ENCODE assay signal across 9 cellular contexts in genomic region chr19:18373407-18373891, GRCh38. TPM values are rescaled to one million over a fixed set of nuclear protein-coding genes. Genes with fewer than 3 reads are reported as not detected.
DNase-seq lines count a peak whose midpoint lies in the region; ATAC-seq and TF ChIP-seq lines count a peak whose summit lies in the region.
"Had no signal": no experiment of that assay in that cellular context is flagged by ENCODE, and none has a peak within 500 bp of the region (broad histone marks: within the 10 kb centered on the region; RNA-seq: fewer than 3 reads in every experiment).

No MANE protein-coding gene starts in this region.

- in situ Hi-C loops in transverse colon (cut with MboI; ENCODE audit: low pct_ligation_motif_present in 1 of 4, low pct_unique_long_range_greater_than_20kb in 1 of 4, low sequenced_read_pairs in 3 of 4) = no loop called here

- no peak for TF ChIP-seq POLR2A in transverse colon (IDR thresholded peaks at IDR 0.05)

- intact Hi-C loops in transverse colon (cut with DNase I; ENCODE audit: low total_unique reads) = no loop called here

- peak overlapping the region; percentile 74 to 91 for H3K27ac Mint-ChIP-seq in activated naive CD4-positive, alpha-beta T cell treated with anti-CD3 and anti-CD28 coated beads, Interleukin-2, amount 50 U/mL, for 72 hours
- peak overlapping the region; percentile 92 to 98 (median 96) for H3K27ac Mint-ChIP-seq in brain

- H3K27ac ChIP-seq in transverse colon = peak overlapping the region; percentile 79 to 87 (median 82)

- no peaks in the 10 kb centered on the region for H3K36me3 ChIP-seq in mucosa of stomach (ENCODE audit: control insufficient read depth, insufficient read depth, low read length)
- no peaks in the 10 kb centered on the region for H3K36me3 ChIP-seq in transverse colon

- no peak for TF ChIP-seq EP300 in transverse colon (IDR thresholded peaks at IDR 0.05; ENCODE audit: low read depth)

- H3K9me3 ChIP-seq in mucosa of stomach (ENCODE audit: control insufficient read depth, low read length) (no peaks in the 10 kb centered on the region), transverse colon (no peaks in the 10 kb centered on the region)

- peak overlapping the region in 2 of 5 experiments; percentile 9 to 35 for H3K4me3 Mint-ChIP-seq in brain

- no peak overlapping the region for H3K4me3 ChIP-seq in mucosa of stomach (ENCODE audit: low read length)
- no peak overlapping the region for H3K4me3 ChIP-seq in transverse colon

- TF ChIP-seq CTCF in brain (conservative IDR thresholded peaks at IDR 0.05) (no peak), transverse colon (IDR thresholded peaks at IDR 0.05) (no peak)

- H3K4me1 ChIP-seq in mucosa of stomach (ENCODE audit: control insufficient read depth, insufficient read depth, low read length) = peaks cover 12% of the 10 kb centered on the region
- peaks cover 14 to 50% (median 33%) of the 10 kb centered on the region in 4 donors for H3K4me1 ChIP-seq in transverse colon

- H3K9ac ChIP-seq in mucosa of stomach (ENCODE audit: low read length) = peak overlapping the region; percentile 56

- ATAC-seq in activated naive CD4-positive, alpha-beta T cell treated with anti-CD3 and anti-CD28 coated beads, Interleukin-2, amount 50 U/mL, for 72 hours = no peak
- ATAC-seq in GM21529 (IDR thresholded peaks at IDR 0.05; ENCODE audit: unreplicated experiment) = no peak
- ATAC-seq in GM19397 (IDR thresholded peaks at IDR 0.05; ENCODE audit: unreplicated experiment) = no peak
- ATAC-seq in HG02763 (IDR thresholded peaks at IDR 0.05; ENCODE audit: unreplicated experiment) = no peak

- H3K27me3 ChIP-seq in mucosa of stomach (ENCODE audit: control insufficient read depth, insufficient read depth, low read length) (no peaks in the 10 kb centered on the region), transverse colon (no peaks in the 10 kb centered on the region)

- no peaks in the 10 kb centered on the region for H3K9me3 Mint-ChIP-seq in activated naive CD4-positive, alpha-beta T cell treated with anti-CD3 and anti-CD28 coated beads, Interleukin-2, amount 50 U/mL, for 72 hours
- H3K9me3 Mint-ChIP-seq in brain = peaks cover 0 to 4% (median 0%) of the 10 kb centered on the region in 5 experiments

- H3K36me3 Mint-ChIP-seq in activated naive CD4-positive, alpha-beta T cell treated with anti-CD3 and anti-CD28 coated beads, Interleukin-2, amount 50 U/mL, for 72 hours = no peaks in the 10 kb centered on the region
- no peaks in the 10 kb centered on the region for H3K36me3 Mint-ChIP-seq in brain

- H3K27me3 Mint-ChIP-seq in brain = no peaks in the 10 kb centered on the region

- 58 to 76% methylated on average over 2 to 4 of the region's 4 CpGs for WGBS in transverse colon (ENCODE audit: low coverage in 1 of 2), 2 donors

- DNase-seq in activated naive CD4-positive, alpha-beta T cell treated with anti-CD3 and anti-CD28 coated beads, Interleukin-2, amount 50 U/mL, for 72 hours (ENCODE audit: low spot score in 2 of 2) = no peak
- DNase-seq in activated naive CD4-positive, alpha-beta T cell treated with Interleukin-2 at 50 U/mL for 16 hours = no peak
- no peak for DNase-seq in transverse colon
- DNase-seq: NCI-H1092 had no signal

- peaks cover 36% of the 10 kb centered on the region for H3K4me1 Mint-ChIP-seq in brain

RNA-seq across cellular contexts. Expression of gene GDF15, which starts 12.5 kb away (rescaled TPM):
- total RNA-seq in activated naive CD4-positive, alpha-beta T cell treated with anti-CD3 and anti-CD28 coated beads, Interleukin-2, amount 50 U/mL, for 72 hours = 1 to 10 TPM in 1 of 2 donors, under 1 TPM in 1; 0.29 to 1.4 TPM
- polyA plus RNA-seq in brain (ENCODE audit: insufficient read depth, low read depth, low replicate concordance) = 5.2 TPM
- 10 to 100 TPM; 36.3 to 77.0 (median 58.9) TPM for total RNA-seq in transverse colon

RNA-seq across cellular contexts. Expression of gene LRRC25, which starts 24.0 kb away (rescaled TPM):
- total RNA-seq in activated naive CD4-positive, alpha-beta T cell treated with anti-CD3 and anti-CD28 coated beads, Interleukin-2, amount 50 U/mL, for 72 hours = not detected
- 0.83 TPM for polyA plus RNA-seq in brain (ENCODE audit: insufficient read depth, low read depth, low replicate concordance)
- total RNA-seq in transverse colon = 1 to 10 TPM in 3 of 4 donors, not detected in 1; 3.3 to 4.9 (median 4.1) TPM

RNA-seq across cellular contexts. Expression of gene PGPEP1, which starts 33.1 kb away (rescaled TPM):
- total RNA-seq in activated naive CD4-positive, alpha-beta T cell treated with anti-CD3 and anti-CD28 coated beads, Interleukin-2, amount 50 U/mL, for 72 hours = 10 to 100 TPM; 38.3 to 47.2 TPM
- polyA plus RNA-seq in brain (ENCODE audit: insufficient read depth, low read depth, low replicate concordance) = 30.4 TPM
- total RNA-seq in transverse colon = 100 to 1,000 TPM in 1 of 4 donors, 10 to 100 TPM in 3; 59.7 to 110 (median 73.0) TPM

RNA-seq across cellular contexts. Expression of gene SSBP4, which starts 45.7 kb away (rescaled TPM):
- 100 to 1,000 TPM in 1 of 2 donors, 10 to 100 TPM in 1; 31.7 to 102 TPM for total RNA-seq in activated naive CD4-positive, alpha-beta T cell treated with anti-CD3 and anti-CD28 coated beads, Interleukin-2, amount 50 U/mL, for 72 hours
- polyA plus RNA-seq in brain (ENCODE audit: insufficient read depth, low read depth, low replicate concordance) = 93.3 TPM
- total RNA-seq in transverse colon = 10 to 100 TPM in 3 of 4 donors, 1 to 10 TPM in 1; 9.4 to 40.4 (median 32.2) TPM

RNA-seq across cellular contexts. Expression of gene LSM4, which starts 50.6 kb away (rescaled TPM):
- 100 to 1,000 TPM; 280 to 379 TPM for total RNA-seq in activated naive CD4-positive, alpha-beta T cell treated with anti-CD3 and anti-CD28 coated beads, Interleukin-2, amount 50 U/mL, for 72 hours
- 231 TPM for polyA plus RNA-seq in brain (ENCODE audit: insufficient read depth, low read depth, low replicate concordance)
- total RNA-seq in transverse colon = 100 to 1,000 TPM in 3 of 4 donors, 10 to 100 TPM in 1; 94.3 to 218 (median 175) TPM

Comparison
In these comparisons a context has a peak if more than half of its experiments do, and no peak if none do; other contexts are left out.
1. RNA of gene GDF15, which starts 12.5 kb away (total RNA-seq): 36.3 to 77.0 TPM in transverse colon; 0.29 to 1.4 TPM in activated naive CD4-positive, alpha-beta T cell treated with anti-CD3 and anti-CD28 coated beads, Interleukin-2, amount 50 U/mL, for 72 hours; every median in the first group is over 10 times any median in the second.